Comparison of ENCODE assay signal across 26 cellular contexts in genomic region chr10:25954851-25955250, GRCh38. TPM values are rescaled to one million over a fixed set of nuclear protein-coding genes. Genes with fewer than 3 reads are reported as not detected.
A peak's percentile ranks its signal among the peaks of the same experiment; 100 is the strongest.
DNase-seq lines count a peak whose midpoint lies in the region; ATAC-seq, FAIRE-seq and TF ChIP-seq lines count a peak whose summit lies in the region.
"Had no signal": no experiment of that assay in that cellular context is flagged by ENCODE, and none has a peak within 500 bp of the region (broad histone marks: within the 10 kb centered on the region; RNA-seq: fewer than 3 reads in every experiment).

No MANE protein-coding gene starts in this region.

- H3K18ac ChIP-seq in neuronal stem cell (ENCODE audit: low read length) (no peak overlapping the region), mesenchymal stem cell (ENCODE audit: low read depth in 1 of 2, low read length in 2 of 2) (no peak overlapping the region)

- no peak overlapping the region for H4K8ac ChIP-seq in neuronal stem cell (ENCODE audit: low read depth, low read length)
- H4K8ac ChIP-seq in mesenchymal stem cell (ENCODE audit: low read length), result no peak overlapping the region

- BruUV-seq in GM12878 (replicated peaks; lab: Mats Ljungman, UMichigan), result no TSS peak

- ATAC-seq in GM19351 (IDR thresholded peaks at IDR 0.05; ENCODE audit: unreplicated experiment) (peak; percentile 65), HG03565 (IDR thresholded peaks at IDR 0.05; ENCODE audit: unreplicated experiment) (peak; percentile 47), GM12878 (no peak), HG02623 (IDR thresholded peaks at IDR 0.05; ENCODE audit: unreplicated experiment) (no peak), GM21447 (IDR thresholded peaks at IDR 0.05; ENCODE audit: unreplicated experiment) (no peak)
- ATAC-seq: A549, GM23338, HCT116 had no signal

- intact Hi-C loops in GM12878 (cut with micrococcal nuclease; ENCODE audit: unreplicated experiment), result no loop called here

- H3K27ac ChIP-seq in GM12878 (ENCODE audit: control insufficient read depth, insufficient read depth), result no peak overlapping the region
- no peak overlapping the region for H3K27ac ChIP-seq in neuronal stem cell (replicated peaks; ENCODE audit: low read length)
- no peak overlapping the region for H3K27ac ChIP-seq in mesenchymal stem cell (ENCODE audit: low read length, poor library complexity, severe bottlenecking)
- H3K27ac ChIP-seq: A549; BLaER1 treated with 17β-estradiol and CSF1 and Interleukin-3, amounts not matched to agents 10 nM and 100 nM had no signal

- no peak for TF ChIP-seq RAD21 in GM12878 (IDR thresholded peaks at IDR 0.05; ENCODE audit: insufficient read depth, low read depth, low read length)

- H4K20me1 ChIP-seq in GM12878 (ENCODE audit: control insufficient read depth, insufficient read depth), result no peaks in the 10 kb centered on the region
- H4K20me1 ChIP-seq: BLaER1 treated with 17β-estradiol and CSF1 and Interleukin-3, amounts not matched to agents 10 nM and 100 nM had no signal

- CTCF ChIA-PET in GM12878 (lab: Yijun Ruan, JAX), result no interaction called here

- TF ChIP-seq CTCF in GM12865 (IDR thresholded peaks at IDR 0.05; ENCODE audit: insufficient read depth, low read depth, low read length, missing control alignments), result no peak
- no peak for TF ChIP-seq CTCF in GM12878 (IDR thresholded peaks at IDR 0.05 in 2 of 3, conservative IDR thresholded peaks at IDR 0.05 in 1 of 3; ENCODE audit: control insufficient read depth in 2 of 3, extremely low read depth in 1 of 3, insufficient read depth in 1 of 3, low read depth in 3 of 3, low read length in 3 of 3)

- no peak for TF ChIP-seq POLR2A in GM12878 (IDR thresholded peaks at IDR 0.05; ENCODE audit: low read depth, low read length)

- TF ChIP-seq EP300 in GM12878 (IDR thresholded peaks at IDR 0.05; ENCODE audit: borderline replicate concordance in 1 of 2, control insufficient read depth in 1 of 2, low read depth in 2 of 2, low read length in 2 of 2), result no peak

- 0% methylated on average over 1 of the region's 1 CpG for WGBS in GM12878 (ENCODE audit: insufficient coverage, insufficient replicate concordance, low lambda C conversion rate, missing lambda C conversion rate)
- WGBS in neuronal stem cell (ENCODE audit: extremely low coverage in 2 of 2, insufficient read length in 2 of 2, insufficient replicate concordance in 1 of 2), 2 donors, result no CpG with 5 or more reads among the region's 1 CpG
- WGBS in mesenchymal stem cell, result no CpG with 5 or more reads among the region's 1 CpG

- H3K36me3 ChIP-seq in GM12878 (ENCODE audit: control insufficient read depth in 2 of 2, insufficient read depth in 2 of 2, low read length in 1 of 2) (no peaks in the 10 kb centered on the region), neuronal stem cell (replicated peaks in 1 of 2; ENCODE audit: control insufficient read depth in 2 of 2, insufficient read depth in 2 of 2, low read length in 2 of 2) (no peaks in the 10 kb centered on the region), mesenchymal stem cell (ENCODE audit: control insufficient read depth in 1 of 2, insufficient read depth in 2 of 2, low read depth in 1 of 2, low read length in 2 of 2) (no peaks in the 10 kb centered on the region)
- H3K36me3 ChIP-seq: BE2C; BLaER1 treated with 17β-estradiol and CSF1 and Interleukin-3, amounts not matched to agents 10 nM and 100 nM had no signal

- H4K91ac ChIP-seq in neuronal stem cell (ENCODE audit: low read depth, low read length, poor library complexity) (no peak overlapping the region), mesenchymal stem cell (ENCODE audit: low read length) (no peak overlapping the region)

- POLR2A ChIA-PET in GM12878 (lab: Charles Lee), result no interaction called here

- H3K9ac ChIP-seq in GM12878 (ENCODE audit: control insufficient read depth, insufficient read depth, low read length) (no peak overlapping the region), neuronal stem cell (ENCODE audit: low read depth, low read length, poor library complexity) (no peak overlapping the region), mesenchymal stem cell (ENCODE audit: low read length) (no peak overlapping the region)
- H3K9ac ChIP-seq: BLaER1 treated with 17β-estradiol and CSF1 and Interleukin-3, amounts not matched to agents 10 nM and 100 nM had no signal

- H3K4me2 ChIP-seq in GM12878 (ENCODE audit: control insufficient read depth, insufficient read depth) (no peak overlapping the region), neuronal stem cell (ENCODE audit: insufficient read depth, low read length, poor library complexity, severe bottlenecking) (no peak overlapping the region), mesenchymal stem cell (ENCODE audit: low read length, poor library complexity, severe bottlenecking) (no peak overlapping the region)
- H3K4me2 ChIP-seq: A549; BLaER1 treated with 17β-estradiol and CSF1 and Interleukin-3, amounts not matched to agents 10 nM and 100 nM; GM23338 had no signal

- no peak overlapping the region for H3K23ac ChIP-seq in neuronal stem cell (ENCODE audit: low read depth, low read length, poor library complexity)
- no peak overlapping the region for H3K23ac ChIP-seq in mesenchymal stem cell (ENCODE audit: low read length in 2 of 2)

- H2BK12ac ChIP-seq in neuronal stem cell (ENCODE audit: low read length) (no peak overlapping the region), mesenchymal stem cell (ENCODE audit: low read length in 2 of 2) (no peak overlapping the region)

- H3K4ac ChIP-seq in neuronal stem cell (ENCODE audit: low read length) (no peak overlapping the region), mesenchymal stem cell (ENCODE audit: low read depth in 1 of 2, low read length in 2 of 2) (no peak overlapping the region)

- no peak overlapping the region for H2AFZ ChIP-seq in GM12878 (ENCODE audit: control insufficient read depth, low read depth, low read length)
- no peak overlapping the region for H2AFZ ChIP-seq in neuronal stem cell (ENCODE audit: low read length)
- H2AFZ ChIP-seq in mesenchymal stem cell (ENCODE audit: low read depth, low read length), result no peak overlapping the region
- H2AFZ ChIP-seq: GM23338 had no signal

- no peaks in the 10 kb centered on the region for H3K79me1 ChIP-seq in neuronal stem cell (ENCODE audit: low read depth, low read length)
- H3K79me1 ChIP-seq in mesenchymal stem cell (replicated peaks; ENCODE audit: low read length, poor library complexity, severe bottlenecking), result no peaks in the 10 kb centered on the region

- H2BK120ac ChIP-seq in neuronal stem cell (ENCODE audit: low read depth, low read length) (no peak overlapping the region), mesenchymal stem cell (ENCODE audit: low read depth, low read length) (no peak overlapping the region)

- in situ Hi-C loops in GM12878 (cut with MboI), result no loop called here

- H3K27me3 ChIP-seq in GM12878 (replicated peaks in 1 of 2; ENCODE audit: control insufficient read depth in 2 of 2, insufficient read depth in 2 of 2, low read length in 1 of 2) (no peaks in the 10 kb centered on the region), neuronal stem cell (ENCODE audit: control insufficient read depth in 3 of 3, insufficient read depth in 3 of 3, low read depth in 1 of 3, low read length in 3 of 3) (no peaks in the 10 kb centered on the region), mesenchymal stem cell (ENCODE audit: control insufficient read depth in 1 of 2, insufficient read depth in 1 of 2, low read length in 2 of 2) (no peaks in the 10 kb centered on the region)
- H3K27me3 ChIP-seq: BE2C; BLaER1 treated with 17β-estradiol and CSF1 and Interleukin-3, amounts not matched to agents 10 nM and 100 nM had no signal

- no peak for FAIRE-seq in GM12878 (lab: Jason Lieb, UNC)
- FAIRE-seq: A549, D721Med had no signal

- H3K14ac ChIP-seq in neuronal stem cell (ENCODE audit: low read length), result no peak overlapping the region
- H3K14ac ChIP-seq in mesenchymal stem cell (ENCODE audit: low read length in 2 of 2), result no peak overlapping the region

- no peaks in the 10 kb centered on the region for H3K79me2 ChIP-seq in GM12878 (ENCODE audit: control insufficient read depth, insufficient read depth, low read length)

- H2BK15ac ChIP-seq in neuronal stem cell (ENCODE audit: low read length) (no peak overlapping the region), mesenchymal stem cell (ENCODE audit: low read depth, poor library complexity, severe bottlenecking) (no peak overlapping the region)

- RAD21 ChIA-PET in GM12878 (lab: Charles Lee; ENCODE audit: unreplicated experiment), result no interaction called here

- H3K9me3 ChIP-seq in GM12878 (replicated peaks; ENCODE audit: control insufficient read depth, insufficient read depth, low read length) (no peaks in the 10 kb centered on the region), neuronal stem cell (replicated peaks in 1 of 2; ENCODE audit: control insufficient read depth in 2 of 2, insufficient read depth in 1 of 2, low read depth in 1 of 2, low read length in 2 of 2) (no peaks in the 10 kb centered on the region), mesenchymal stem cell (ENCODE audit: control insufficient read depth, low read length) (peaks cover 4% of the 10 kb centered on the region)
- H3K9me3 ChIP-seq: A549, BE2C had no signal

- H2AK5ac ChIP-seq in neuronal stem cell (ENCODE audit: low read depth, low read length) (no peak overlapping the region), mesenchymal stem cell (ENCODE audit: low read length, severe bottlenecking) (no peak overlapping the region)

- H2BK5ac ChIP-seq in neuronal stem cell (ENCODE audit: low read length), result no peak overlapping the region
- H2BK5ac ChIP-seq in mesenchymal stem cell (ENCODE audit: low read depth, low read length, poor library complexity, severe bottlenecking), result no peak overlapping the region

- H3K4me1 ChIP-seq in GM12878 (ENCODE audit: control insufficient read depth, insufficient read depth, low read length) (no peaks in the 10 kb centered on the region), neuronal stem cell (ENCODE audit: control insufficient read depth in 2 of 2, insufficient read depth in 1 of 2, low read depth in 1 of 2, low read length in 2 of 2) (peaks cover 0 to 1% of the 10 kb centered on the region in 2 donors), mesenchymal stem cell (ENCODE audit: control insufficient read depth, insufficient read depth, low read depth, low read length) (no peaks in the 10 kb centered on the region)
- H3K4me1 ChIP-seq: A549, BE2C had no signal

- SMC1A ChIA-PET in GM12878 (lab: Charles Lee; ENCODE audit: uncharacterized antibody, unreplicated experiment), result no interaction called here

- peak; percentile 13 for DNase-seq in GM12865 (ENCODE audit: low read depth)
- no peak for DNase-seq in GM12878 (ENCODE audit: low read depth, low spot score)
- no peak for DNase-seq in neuronal stem cell (ENCODE audit: low spot score)
- no peak for DNase-seq in mesenchymal stem cell
- DNase-seq: 8988T; ACHN; AML-193; BE2C; CD4-positive, alpha-beta T cell; CD8-positive, alpha-beta memory T cell; DMS 273 treated with DMSO at 0.1 percent for 48 hours; DMS79; EL; GDM1; H9 had no signal

- H3K4me3 ChIP-seq in GM12865 (ENCODE audit: low read depth, low read length) (no peak overlapping the region), GM12878 (no peak overlapping the region), neuronal stem cell (ENCODE audit: low read length in 2 of 2) (no peak overlapping the region), mesenchymal stem cell (ENCODE audit: insufficient read depth in 1 of 2, low read depth in 1 of 2, low read length in 2 of 2) (no peak overlapping the region)
- H3K4me3 ChIP-seq: A549; BLaER1 treated with 17β-estradiol and CSF1 and Interleukin-3, amounts not matched to agents 10 nM and 100 nM; GM23338 had no signal

RNA-seq across cellular contexts. Expression of gene MYO3A, which starts 20.8 kb away (rescaled TPM):
- total RNA-seq in GM12878 (2013; cell fraction: nucleolus; rRNA removed), result not detected in 2 replicates
- total RNA-seq in GM12878 (2014; rRNA removed), result not detected in 2 replicates
- not detected in 2 replicates for total RNA-seq in GM12878 (2014; rRNA removed; fragmentation: Illumina TruSeq; extraction: Trizol)
- not detected in 2 replicates for total RNA-seq in GM12878 (2021)
- not detected for polyA plus RNA-seq in GM12878 (2011; ENCODE audit: low read depth)
- polyA plus RNA-seq in GM12878 (2011; rRNA removed), result not detected in 2 replicates
- polyA plus RNA-seq in GM12878 (2011; cell fraction: cytosol; rRNA removed), result not detected in 2 replicates
- polyA plus RNA-seq in GM12878 (2011; cell fraction: nucleus; rRNA removed), result not detected in 2 replicates
- not detected in 2 replicates for polyA plus RNA-seq in GM12878 (2012)
- polyA plus RNA-seq in GM12878 (2014; fragmentation: Illumina TruSeq; extraction: Trizol), result not detected in 2 replicates
- not detected for polyA plus RNA-seq in GM12878 (2014; fragmentation: Nextera tagmentation; extraction: Ambion mirVana)
- not detected in 2 replicates for polyA plus RNA-seq in GM12878 (2014; rRNA removed)
- polyA plus RNA-seq in GM12878 (2016; fragmentation: Nextera tagmentation; extraction: Ambion mirVana), result not detected
- not detected in 2 replicates for polyA minus RNA-seq in GM12878 (2011; rRNA and poly(A)+ RNA removed)
- not detected in 2 replicates for polyA minus RNA-seq in GM12878 (2011; cell fraction: cytosol; rRNA and poly(A)+ RNA removed)
- polyA minus RNA-seq in GM12878 (2011; cell fraction: nucleus; rRNA and poly(A)+ RNA removed), result not detected in 2 replicates
- 0.06 TPM for polyA plus RNA-seq in neuronal stem cell (2013, experiment 1 of 2)
- polyA plus RNA-seq in neuronal stem cell (2013, experiment 2 of 2), result 0.08 TPM
- not detected for polyA plus RNA-seq in mesenchymal stem cell (2013, experiment 1 of 2)
- not detected for polyA plus RNA-seq in mesenchymal stem cell (2013, experiment 2 of 2)
- total RNA-seq: CD4-positive, alpha-beta T cell; CD8-positive, alpha-beta memory T cell; H4 had no signal
- polyA plus RNA-seq: A549; CD14-positive monocyte; CD8-positive, alpha-beta memory T cell had no signal

Comparison
In these comparisons a context has a peak if more than half of its experiments do, and no peak if none do; other contexts are left out.
1. ATAC-seq: peak in GM19351 (single experiment) and HG03565 (single experiment); none in GM12878 (single experiment), HG02623 (single experiment) and GM21447 (single experiment).